Comparison of ENCODE assay signal across 8 cellular contexts in the genomic region with DNA sequence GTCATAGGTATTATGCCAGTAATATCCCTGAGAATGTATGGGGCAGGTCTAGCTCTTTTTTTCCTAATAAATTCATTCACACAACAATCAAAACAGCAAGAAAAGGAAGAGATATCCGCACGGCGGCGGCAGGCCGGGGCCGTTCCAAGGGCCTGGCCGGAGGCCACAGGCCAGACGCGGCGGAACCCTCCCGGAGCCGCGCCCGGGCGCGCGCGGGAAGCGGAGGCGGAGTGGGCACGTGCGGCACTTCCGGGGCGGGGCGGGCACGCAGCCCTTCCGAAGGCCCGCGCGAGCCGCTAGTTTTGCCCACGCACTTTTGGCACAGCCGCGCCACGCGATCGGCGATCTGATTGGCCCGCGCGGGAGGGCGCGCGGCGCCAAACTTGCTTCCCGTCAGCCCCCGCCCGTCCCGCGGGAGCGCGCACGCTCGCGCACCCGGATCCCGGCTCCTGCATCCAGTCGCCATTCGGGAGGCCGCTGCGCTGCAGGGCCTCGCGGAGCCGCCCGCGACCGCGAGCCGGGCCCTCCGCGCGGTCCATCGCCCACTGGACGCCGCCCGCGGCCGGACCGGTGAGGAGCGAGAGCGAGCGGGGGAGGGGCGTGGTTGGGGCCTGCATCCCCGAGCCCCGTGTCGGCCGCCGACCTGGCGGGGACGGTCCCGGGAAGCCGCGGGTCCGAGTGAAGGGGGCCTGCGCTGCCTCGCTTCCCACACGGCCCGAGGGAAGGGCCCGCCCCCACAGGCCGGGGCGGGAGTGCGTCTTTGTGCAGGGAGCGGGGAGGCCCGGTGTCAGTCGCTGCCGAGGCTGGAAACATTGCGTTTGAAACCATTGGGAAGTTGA. TPM values are rescaled to one million over a fixed set of nuclear protein-coding genes. Genes with fewer than 3 reads are reported as not detected.
A peak's percentile ranks its signal among the peaks of the same experiment; 100 is the strongest.
DNase-seq lines count a peak whose midpoint lies in the region; ATAC-seq and TF ChIP-seq lines count a peak whose summit lies in the region.

A gene with protein sequence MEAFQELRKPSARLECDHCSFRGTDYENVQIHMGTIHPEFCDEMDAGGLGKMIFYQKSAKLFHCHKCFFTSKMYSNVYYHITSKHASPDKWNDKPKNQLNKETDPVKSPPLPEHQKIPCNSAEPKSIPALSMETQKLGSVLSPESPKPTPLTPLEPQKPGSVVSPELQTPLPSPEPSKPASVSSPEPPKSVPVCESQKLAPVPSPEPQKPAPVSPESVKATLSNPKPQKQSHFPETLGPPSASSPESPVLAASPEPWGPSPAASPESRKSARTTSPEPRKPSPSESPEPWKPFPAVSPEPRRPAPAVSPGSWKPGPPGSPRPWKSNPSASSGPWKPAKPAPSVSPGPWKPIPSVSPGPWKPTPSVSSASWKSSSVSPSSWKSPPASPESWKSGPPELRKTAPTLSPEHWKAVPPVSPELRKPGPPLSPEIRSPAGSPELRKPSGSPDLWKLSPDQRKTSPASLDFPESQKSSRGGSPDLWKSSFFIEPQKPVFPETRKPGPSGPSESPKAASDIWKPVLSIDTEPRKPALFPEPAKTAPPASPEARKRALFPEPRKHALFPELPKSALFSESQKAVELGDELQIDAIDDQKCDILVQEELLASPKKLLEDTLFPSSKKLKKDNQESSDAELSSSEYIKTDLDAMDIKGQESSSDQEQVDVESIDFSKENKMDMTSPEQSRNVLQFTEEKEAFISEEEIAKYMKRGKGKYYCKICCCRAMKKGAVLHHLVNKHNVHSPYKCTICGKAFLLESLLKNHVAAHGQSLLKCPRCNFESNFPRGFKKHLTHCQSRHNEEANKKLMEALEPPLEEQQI (plus strand): TSS at position 430 of the 839 bp plus-strand sequence. CDS start 9,340 bp downstream, outside the sequence.

- peak within 1 kb of the TSS; percentile 77 for H3K27ac ChIP-seq in CD4-positive, CD25-positive, alpha-beta regulatory T cell (ENCODE audit: insufficient read depth, low read length, poor library complexity, severe bottlenecking)
- peak within 1 kb of the TSS; percentile 82 to 91 for H3K27ac ChIP-seq in liver (ENCODE audit: low read depth in 1 of 2, low read length in 2 of 2)

- no peaks in the 10 kb centered on the region for H3K9me3 Mint-ChIP-seq in CD4-positive, CD25-positive, alpha-beta regulatory T cell
- no peaks in the 10 kb centered on the region for H3K9me3 Mint-ChIP-seq in activated CD4-positive, alpha-beta memory T cell treated with anti-CD3 and anti-CD28 coated beads for 36 hours

- H3K4me3 ChIP-seq in CD4-positive, CD25-positive, alpha-beta regulatory T cell (ENCODE audit: low read depth, low read length), result peak within 1 kb of the TSS; percentile 96
- H3K4me3 ChIP-seq in liver (ENCODE audit: low read depth in 1 of 3, low read length in 3 of 3), result peak within 1 kb of the TSS; percentile 83 to 100 (median 85)

- no peaks in the 10 kb centered on the region for H3K27me3 ChIP-seq in CD4-positive, CD25-positive, alpha-beta regulatory T cell (ENCODE audit: control insufficient read depth, insufficient read depth, low read length)
- H3K27me3 ChIP-seq in liver (ENCODE audit: control insufficient read depth in 4 of 4, insufficient read depth in 4 of 4, low read length in 3 of 4), result no peaks in the 10 kb centered on the region

- TF ChIP-seq RAD21 in liver (IDR thresholded peaks at IDR 0.05), result no peak

- no peak for TF ChIP-seq CTCF in liver (IDR thresholded peaks at IDR 0.05; ENCODE audit: low read depth, low read length, missing input control)

- H3K4me1 Mint-ChIP-seq in CD4-positive, CD25-positive, alpha-beta regulatory T cell, result peaks cover 31 to 52% (median 37%) of the 10 kb centered on the region in 4 donors
- H3K4me1 Mint-ChIP-seq in activated CD4-positive, alpha-beta memory T cell treated with anti-CD3 and anti-CD28 coated beads for 36 hours (ENCODE audit: low read depth), result peaks cover 48% of the 10 kb centered on the region

- peak; percentile 85 to 97 (median 86) for DNase-seq in CD4-positive, CD25-positive, alpha-beta regulatory T cell
- peak; percentile 100 for DNase-seq in NCI-H774 (lab: John Stamatoyannopoulos, UW)
- DNase-seq in activated CD4-positive, alpha-beta memory T cell treated with anti-CD3 and anti-CD28 coated beads for 36 hours, result peak; percentile 97
- DNase-seq in dermis microvascular lymphatic vessel endothelial cell (ENCODE audit: low read depth in 2 of 2), result peak; percentile 86 to 95
- peak; percentile 93 for DNase-seq in stimulated activated CD4-positive, alpha-beta T cell treated with anti-CD3 and anti-CD28 coated beads, Interleukin-4, amount 100 ng/mL, for 1 hour

- H3K9me3 ChIP-seq in CD4-positive, CD25-positive, alpha-beta regulatory T cell (ENCODE audit: control insufficient read depth in 2 of 2, low read length in 2 of 2), result no peaks in the 10 kb centered on the region
- H3K9me3 ChIP-seq in liver (ENCODE audit: control insufficient read depth in 4 of 4, low read length in 3 of 4), result no peaks in the 10 kb centered on the region

- peaks cover 7% of the 10 kb centered on the region for H3K27me3 Mint-ChIP-seq in CD4-positive, CD25-positive, alpha-beta regulatory T cell
- no peaks in the 10 kb centered on the region for H3K27me3 Mint-ChIP-seq in activated CD4-positive, alpha-beta memory T cell treated with anti-CD3 and anti-CD28 coated beads for 36 hours

- peak; percentile 88 to 91 for ATAC-seq in CD4-positive, CD25-positive, alpha-beta regulatory T cell (ENCODE audit: low read depth in 2 of 2)
- ATAC-seq in GM19438 (IDR thresholded peaks at IDR 0.05; ENCODE audit: low read depth, unreplicated experiment), result peak; percentile 75
- ATAC-seq in HG03571 (IDR thresholded peaks at IDR 0.05; ENCODE audit: unreplicated experiment), result peak; percentile 83

- POLR2A ChIA-PET in activated CD4-positive, alpha-beta memory T cell treated with anti-CD3 and anti-CD28 coated beads for 36 hours (lab: Charles Lee), result interaction anchor here (1.0 to 1.5 kb wide), 6 partner anchors 9 to 45 kb away, joined by 4 to 13 read pairs (median 8); a partner anchor contains a TSS

- peaks cover 3% of the 10 kb centered on the region for H3K36me3 Mint-ChIP-seq in CD4-positive, CD25-positive, alpha-beta regulatory T cell
- peaks cover 20% of the 10 kb centered on the region for H3K36me3 Mint-ChIP-seq in activated CD4-positive, alpha-beta memory T cell treated with anti-CD3 and anti-CD28 coated beads for 36 hours

- intact Hi-C loops in activated CD4-positive, alpha-beta memory T cell treated with anti-CD3 and anti-CD28 coated beads for 36 hours (cut with micrococcal nuclease), result no loop called here

- H3K36me3 ChIP-seq in CD4-positive, CD25-positive, alpha-beta regulatory T cell (ENCODE audit: control insufficient read depth, insufficient read depth, low read length), result no peaks in the 10 kb centered on the region
- H3K36me3 ChIP-seq in liver (ENCODE audit: control insufficient read depth in 4 of 4, insufficient read depth in 3 of 4, low read depth in 1 of 4, low read length in 3 of 4), result no peaks in the 10 kb centered on the region

- WGBS in liver, result under 1% methylated on average over 107 of the region's 107 CpGs

- peak within 1 kb of the TSS; percentile 74 to 81 for H3K9ac ChIP-seq in liver (ENCODE audit: low read depth in 1 of 2, low read length in 2 of 2)

- H3K4me1 ChIP-seq in CD4-positive, CD25-positive, alpha-beta regulatory T cell (ENCODE audit: control insufficient read depth, insufficient read depth, low read length, poor library complexity, severe bottlenecking), result peaks cover 49% of the 10 kb centered on the region
- H3K4me1 ChIP-seq in liver (ENCODE audit: control insufficient read depth in 4 of 4, insufficient read depth in 4 of 4, low read length in 3 of 4), result peaks cover 3 to 20% (median 11%) of the 10 kb centered on the region in 4 donors

- H3K27ac Mint-ChIP-seq in CD4-positive, CD25-positive, alpha-beta regulatory T cell, result peak within 1 kb of the TSS; percentile 92 to 96 (median 94)
- peak within 1 kb of the TSS; percentile 96 for H3K27ac Mint-ChIP-seq in activated CD4-positive, alpha-beta memory T cell treated with anti-CD3 and anti-CD28 coated beads for 36 hours

- peak within 1 kb of the TSS; percentile 90 to 95 (median 94) for H3K4me3 Mint-ChIP-seq in CD4-positive, CD25-positive, alpha-beta regulatory T cell
- peak within 1 kb of the TSS; percentile 94 for H3K4me3 Mint-ChIP-seq in activated CD4-positive, alpha-beta memory T cell treated with anti-CD3 and anti-CD28 coated beads for 36 hours

- CTCF ChIA-PET in activated CD4-positive, alpha-beta memory T cell treated with anti-CD3 and anti-CD28 coated beads for 36 hours (lab: Charles Lee), result interaction anchor here (1.0 to 2.0 kb wide), 3 partner anchors 9 to 247 kb away, joined by 3 to 7 read pairs (median 5); no protein-coding TSS in a partner anchor

TF ChIP-seq in liver, 16 proteins besides CTCF, POLR2A, EP300 and RAD21:
- TF ChIP-seq EGR1 (IDR thresholded peaks at IDR 0.05; ENCODE audit: low read depth in 2 of 2), result peak; percentile 51 to 88
- no peak for TF ChIP-seq HNF4G (IDR thresholded peaks at IDR 0.05)
- peak in 1 of 2 donors; percentile 64 for TF ChIP-seq GABPA (IDR thresholded peaks at IDR 0.05 in 1 of 2, conservative IDR thresholded peaks at IDR 0.05 in 1 of 2)

RNA-seq across cellular contexts. Expression of the gene that starts here (rescaled TPM):
- 12.9 TPM for total RNA-seq in CD4-positive, CD25-positive, alpha-beta regulatory T cell
- polyA plus RNA-seq in CD4-positive, CD25-positive, alpha-beta regulatory T cell, result 1 to 10 TPM; 7.8 to 9.6 (median 8.6) TPM
- total RNA-seq in activated CD4-positive, alpha-beta memory T cell treated with anti-CD3 and anti-CD28 coated beads for 36 hours, result 10 to 100 TPM; 53.6 to 55.4 TPM
- total RNA-seq in dermis microvascular lymphatic vessel endothelial cell (6.4 and 9.6 TPM in 2 replicates), liver (10 to 100 TPM in 1 of 2 donors, 1 to 10 TPM in 1; 8.3 to 15.1 TPM)
- polyA plus RNA-seq in liver, result 1 to 10 TPM; 6.2 to 7.3 TPM

Comparison
In these comparisons a context has a peak if more than half of its experiments do, and no peak if none do; other contexts are left out.
1. Peak in every context shown above with its lines: DNase-seq, ATAC-seq, H3K4me3 ChIP-seq and H3K27ac ChIP-seq.